ENCODE assay signal across 13 cellular contexts in genomic region chr7:132386249-132386681, GRCh38.
DNase-seq lines count a peak whose midpoint lies in the region; ATAC-seq and TF ChIP-seq lines count a peak whose summit lies in the region.
"Had no signal": no experiment of that assay in that cellular context is flagged by ENCODE, and none has a peak within 500 bp of the region (broad histone marks: within the 10 kb centered on the region; RNA-seq: fewer than 3 reads in every experiment).

No MANE protein-coding gene starts in this region.

- intact Hi-C loops in breast epithelium (cut with DNase I; ENCODE audit: low total_unique reads), result no loop called here

- H3K4me1 ChIP-seq in gastroesophageal sphincter (peaks cover 0 to 30% (median 6%) of the 10 kb centered on the region in 3 donors), breast epithelium (no peaks in the 10 kb centered on the region)

- peak; percentile 35 for DNase-seq in Ammon's horn (ENCODE audit: low spot score)
- peak; percentile 93 for DNase-seq in NCI-H748 (lab: John Stamatoyannopoulos, UW; ENCODE audit: unreplicated experiment)
- peak; percentile 90 for DNase-seq in osteocyte (ENCODE audit: extremely low spot score, unreplicated experiment)
- no peak for DNase-seq in HEK293T (ENCODE audit: extremely low spot score)
- no peak for DNase-seq in NCI-H446 (lab: John Stamatoyannopoulos, UW)
- no peak for DNase-seq in breast epithelium (ENCODE audit: low spot score in 2 of 2)
- DNase-seq: activated CD4-positive, alpha-beta memory T cell treated with anti-CD3 and anti-CD28 coated beads for 36 hours; activated naive CD8-positive, alpha-beta T cell treated with anti-CD3 and anti-CD28 coated beads, Interleukin-2, amount 50 U/mL, for 24 hours; NCI-H187 treated with DMSO at 0.1 percent for 48 hours; stimulated activated naive CD8-positive, alpha-beta T cell treated with anti-CD3 and anti-CD28 coated beads, Interleukin-15, Interleukin-2, amounts not matched to agents 100 U/mL and 50 U/mL, for 24 hours had no signal

- no peak overlapping the region for H3K4me3 ChIP-seq in gastroesophageal sphincter
- no peak overlapping the region for H3K4me3 ChIP-seq in breast epithelium

- ATAC-seq in gastroesophageal sphincter, result peak; percentile 76
- ATAC-seq in HG03457 (IDR thresholded peaks at IDR 0.05; ENCODE audit: unreplicated experiment), result no peak
- ATAC-seq: activated naive CD8-positive, alpha-beta T cell treated with anti-CD3 and anti-CD28 coated beads, Interleukin-2, amount 50 U/mL, for 24 hours; stimulated activated naive CD8-positive, alpha-beta T cell treated with anti-CD3 and anti-CD28 coated beads, Interleukin-15, Interleukin-2, amounts not matched to agents 100 U/mL and 50 U/mL, for 24 hours had no signal

- peaks cover 84% of the 10 kb centered on the region for H3K4me1 Mint-ChIP-seq in osteocyte (ENCODE audit: unreplicated experiment)
- H3K4me1 Mint-ChIP-seq: activated naive CD8-positive, alpha-beta T cell treated with anti-CD3 and anti-CD28 coated beads, Interleukin-2, amount 50 U/mL, for 24 hours; memory B cell had no signal

- POLR2A ChIA-PET in HEK293T (lab: Yijun Ruan, JAX), result interaction anchor here (0.7 kb wide), 1 partner anchor 24 kb away, joined by 3 read pairs; no protein-coding TSS in a partner anchor

- H3K9me3 Mint-ChIP-seq in osteocyte (ENCODE audit: unreplicated experiment), result no peaks in the 10 kb centered on the region
- H3K9me3 Mint-ChIP-seq: activated CD4-positive, alpha-beta memory T cell treated with anti-CD3 and anti-CD28 coated beads for 36 hours; activated naive CD8-positive, alpha-beta T cell treated with anti-CD3 and anti-CD28 coated beads, Interleukin-2, amount 50 U/mL, for 24 hours; memory B cell had no signal

- H3K9me3 ChIP-seq in gastroesophageal sphincter, result no peaks in the 10 kb centered on the region
- H3K9me3 ChIP-seq in breast epithelium, result no peaks in the 10 kb centered on the region

- no peaks in the 10 kb centered on the region for H3K36me3 ChIP-seq in gastroesophageal sphincter
- H3K36me3 ChIP-seq in breast epithelium, result no peaks in the 10 kb centered on the region

- CTCF ChIA-PET in HEK293T (lab: Yijun Ruan, JAX), result interaction anchor here (1.2 kb wide), 1 partner anchor 194 kb away, joined by 4 read pairs; no protein-coding TSS in a partner anchor

- 44% methylated on average over 7 of the region's 10 CpGs; no CpG with 5 or more reads in 1 of the 2 donors for WGBS in gastroesophageal sphincter (ENCODE audit: low coverage in 1 of 2), 2 donors

- TF ChIP-seq POLR2A in gastroesophageal sphincter (IDR thresholded peaks at IDR 0.05) (no peak), breast epithelium (IDR thresholded peaks at IDR 0.05) (no peak)

- peak overlapping the region in 3 of 4 donors; percentile 65 to 67 (median 66) for H3K27ac ChIP-seq in gastroesophageal sphincter
- H3K27ac ChIP-seq in breast epithelium, result no peak overlapping the region

- TF ChIP-seq CTCF in gastroesophageal sphincter (IDR thresholded peaks at IDR 0.05) (no peak), osteocyte (IDR thresholded peaks at IDR 0.05) (no peak), breast epithelium (IDR thresholded peaks at IDR 0.05) (no peak)

- peak overlapping the region; percentile 78 for H3K27ac Mint-ChIP-seq in osteocyte (ENCODE audit: unreplicated experiment)
- H3K27ac Mint-ChIP-seq: activated CD4-positive, alpha-beta memory T cell treated with anti-CD3 and anti-CD28 coated beads for 36 hours; activated naive CD8-positive, alpha-beta T cell treated with anti-CD3 and anti-CD28 coated beads, Interleukin-2, amount 50 U/mL, for 24 hours; memory B cell had no signal

- H3K27me3 Mint-ChIP-seq in osteocyte (ENCODE audit: unreplicated experiment), result no peaks in the 10 kb centered on the region
- H3K27me3 Mint-ChIP-seq: activated CD4-positive, alpha-beta memory T cell treated with anti-CD3 and anti-CD28 coated beads for 36 hours had no signal

- H3K4me3 Mint-ChIP-seq in osteocyte (ENCODE audit: unreplicated experiment), result no peak overlapping the region
- H3K4me3 Mint-ChIP-seq: activated CD4-positive, alpha-beta memory T cell treated with anti-CD3 and anti-CD28 coated beads for 36 hours; activated naive CD8-positive, alpha-beta T cell treated with anti-CD3 and anti-CD28 coated beads, Interleukin-2, amount 50 U/mL, for 24 hours; memory B cell had no signal

- TF ChIP-seq EP300 in gastroesophageal sphincter (IDR thresholded peaks at IDR 0.05), result no peak

- no peaks in the 10 kb centered on the region for H3K36me3 Mint-ChIP-seq in osteocyte (ENCODE audit: unreplicated experiment)
- H3K36me3 Mint-ChIP-seq: activated CD4-positive, alpha-beta memory T cell treated with anti-CD3 and anti-CD28 coated beads for 36 hours; memory B cell had no signal

- H3K27me3 ChIP-seq in gastroesophageal sphincter (no peaks in the 10 kb centered on the region), breast epithelium (peaks cover 0 to 4% of the 10 kb centered on the region in 2 donors)

TF ChIP-seq in HEK293T, 16 proteins besides CTCF, POLR2A, EP300 and RAD21:
- TF ChIP-seq TARDBP (IDR thresholded peaks at IDR 0.05) (no peak), FOXA1 (IDR thresholded peaks at IDR 0.05) (no peak), ZNF384 (IDR thresholded peaks at IDR 0.05) (no peak), LEF1 (IDR thresholded peaks at IDR 0.05; ENCODE audit: borderline replicate concordance) (no peak)

Comparison
In these comparisons a context has a peak if more than half of its experiments do, and no peak if none do; other contexts are left out.
1. DNase-seq: peak in Ammon's horn (single experiment), NCI-H748 (single experiment) and osteocyte (single experiment); none in HEK293T (single experiment), NCI-H446 (0 of 2) and breast epithelium (0 of 2).
2. H3K27ac ChIP-seq: peak in gastroesophageal sphincter (3 of 4); none in breast epithelium (0 of 2).